ENCODE assay signal across 1 cellular context in the genomic region with DNA sequence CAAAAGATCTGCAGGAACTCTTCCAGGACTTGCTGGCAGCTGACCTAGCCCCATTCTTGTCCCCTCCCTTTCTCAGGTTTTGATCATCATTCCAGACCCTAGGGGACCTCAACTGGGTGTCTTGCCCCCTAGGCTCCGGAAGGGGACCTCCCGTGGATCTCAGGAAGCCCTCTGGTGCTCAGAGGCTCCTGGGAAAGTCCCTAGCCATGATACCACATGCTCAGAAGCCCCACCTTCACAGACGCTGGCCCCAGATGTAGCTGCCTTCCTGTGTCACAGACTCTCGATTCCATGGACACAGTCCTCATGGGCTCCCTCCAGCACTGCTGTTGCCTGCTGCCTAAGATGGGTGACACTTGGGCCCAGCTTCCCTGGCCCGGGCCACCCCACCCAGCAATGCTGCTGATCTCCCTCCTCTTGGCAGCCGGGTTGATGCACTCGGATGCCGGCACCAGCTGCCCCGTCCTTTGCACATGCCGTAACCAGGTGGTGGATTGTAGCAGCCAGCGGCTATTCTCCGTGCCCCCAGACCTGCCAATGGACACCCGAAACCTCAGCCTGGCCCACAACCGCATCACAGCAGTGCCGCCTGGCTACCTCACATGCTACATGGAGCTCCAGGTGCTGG.
TF ChIP-seq lines count a peak whose summit lies in the region.

TSS of gene LRRC55 (plus strand) at position 276 of the 628 bp plus-strand sequence. CDS start at position 346, 70 bp downstream.

TF ChIP-seq in neural cell, 6 proteins besides CTCF, POLR2A, EP300 and RAD21 (continued from another document):
- TF ChIP-seq, protein P1, sequence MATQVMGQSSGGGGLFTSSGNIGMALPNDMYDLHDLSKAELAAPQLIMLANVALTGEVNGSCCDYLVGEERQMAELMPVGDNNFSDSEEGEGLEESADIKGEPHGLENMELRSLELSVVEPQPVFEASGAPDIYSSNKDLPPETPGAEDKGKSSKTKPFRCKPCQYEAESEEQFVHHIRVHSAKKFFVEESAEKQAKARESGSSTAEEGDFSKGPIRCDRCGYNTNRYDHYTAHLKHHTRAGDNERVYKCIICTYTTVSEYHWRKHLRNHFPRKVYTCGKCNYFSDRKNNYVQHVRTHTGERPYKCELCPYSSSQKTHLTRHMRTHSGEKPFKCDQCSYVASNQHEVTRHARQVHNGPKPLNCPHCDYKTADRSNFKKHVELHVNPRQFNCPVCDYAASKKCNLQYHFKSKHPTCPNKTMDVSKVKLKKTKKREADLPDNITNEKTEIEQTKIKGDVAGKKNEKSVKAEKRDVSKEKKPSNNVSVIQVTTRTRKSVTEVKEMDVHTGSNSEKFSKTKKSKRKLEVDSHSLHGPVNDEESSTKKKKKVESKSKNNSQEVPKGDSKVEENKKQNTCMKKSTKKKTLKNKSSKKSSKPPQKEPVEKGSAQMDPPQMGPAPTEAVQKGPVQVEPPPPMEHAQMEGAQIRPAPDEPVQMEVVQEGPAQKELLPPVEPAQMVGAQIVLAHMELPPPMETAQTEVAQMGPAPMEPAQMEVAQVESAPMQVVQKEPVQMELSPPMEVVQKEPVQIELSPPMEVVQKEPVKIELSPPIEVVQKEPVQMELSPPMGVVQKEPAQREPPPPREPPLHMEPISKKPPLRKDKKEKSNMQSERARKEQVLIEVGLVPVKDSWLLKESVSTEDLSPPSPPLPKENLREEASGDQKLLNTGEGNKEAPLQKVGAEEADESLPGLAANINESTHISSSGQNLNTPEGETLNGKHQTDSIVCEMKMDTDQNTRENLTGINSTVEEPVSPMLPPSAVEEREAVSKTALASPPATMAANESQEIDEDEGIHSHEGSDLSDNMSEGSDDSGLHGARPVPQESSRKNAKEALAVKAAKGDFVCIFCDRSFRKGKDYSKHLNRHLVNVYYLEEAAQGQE (IDR thresholded peaks at IDR 0.05; ENCODE audit: borderline replicate concordance): no peak
- TF ChIP-seq SMC3 (conservative IDR thresholded peaks at IDR 0.05; ENCODE audit: poor library complexity): no peak
